ENCODE assay signal across 33 cellular contexts in the genomic region with DNA sequence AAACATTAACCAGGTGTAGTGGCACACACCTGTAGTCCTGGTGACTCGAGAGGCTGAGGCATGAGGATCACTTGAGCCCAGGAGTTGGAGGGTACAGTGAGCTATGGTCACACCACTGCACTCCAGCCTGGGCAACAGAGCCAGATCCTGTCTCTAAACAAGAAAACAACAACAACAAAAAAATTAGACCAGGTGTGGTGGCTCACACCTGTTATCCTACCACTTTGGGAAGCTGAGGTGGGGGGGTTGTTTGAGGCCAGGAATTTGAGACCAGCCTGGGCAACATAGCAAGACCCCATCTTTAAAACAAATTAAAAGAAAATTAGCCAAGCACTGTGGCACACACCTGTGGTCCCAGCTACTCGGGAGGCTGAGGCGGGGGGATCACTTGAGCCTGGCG.
"Had no signal": no experiment of that assay in that cellular context is flagged by ENCODE, and none has a peak within 500 bp of the region (broad histone marks: within the 10 kb centered on the region; RNA-seq: fewer than 3 reads in every experiment).

No MANE protein-coding gene starts in this region.

- H3K36me3 ChIP-seq: adrenal gland, ascending aorta, brain microvascular endothelial cell, breast epithelium, cardiac muscle cell had no signal

- H3K9me3 ChIP-seq: adrenal gland, ascending aorta, body of pancreas, breast epithelium had no signal

- H3K27me3 ChIP-seq: adrenal gland, ascending aorta, body of pancreas had no signal

- ATAC-seq: activated naive CD4-positive, alpha-beta T cell treated with anti-CD3 and anti-CD28 coated beads, Interleukin-2, amount 50 U/mL, for 72 hours; activated naive CD8-positive, alpha-beta T cell treated with anti-CD3 and anti-CD28 coated beads, Interleukin-2, amount 50 U/mL, for 24 hours; activated T-cell treated with anti-CD3 and anti-CD28 coated beads, Interleukin-2, amount 50 U/mL, for 4 hours; activated T-cell treated with anti-CD3 and anti-CD28 coated beads, Interleukin-2, amount 50 U/mL, for 72 hours; activated T-helper 17 cell treated with anti-CD3 and anti-CD28 coated beads, Interleukin-2, amount 50 U/mL, for 72 hours; body of pancreas had no signal

- H3K4me1 ChIP-seq: ascending aorta, body of pancreas, breast epithelium had no signal

- FAIRE-seq: astrocyte, bronchial epithelial cell had no signal

- H3K27ac ChIP-seq: adrenal gland, ascending aorta, body of pancreas, brain microvascular endothelial cell, breast epithelium, cardiac muscle cell had no signal

- H3K4me3 ChIP-seq: adrenal gland, ascending aorta, body of pancreas, breast epithelium, cardiac muscle cell had no signal

- DNase-seq: activated effector memory CD4-positive, alpha-beta T cell treated with anti-CD3 and anti-CD28 coated beads, Interleukin-2, amount 50 U/mL, for 16 hours; activated effector memory CD4-positive, alpha-beta T cell treated with Interleukin-2 at 50 U/mL for 16 hours; activated gamma-delta T cell; activated naive CD4-positive, alpha-beta T cell; activated naive CD4-positive, alpha-beta T cell treated with anti-CD3 and anti-CD28 coated beads for 36 hours; activated naive CD4-positive, alpha-beta T cell treated with anti-CD3 and anti-CD28 coated beads, Interleukin-2, amount 10 ng/mL, durations not matched to agents 7 days and 5 days; activated naive CD4-positive, alpha-beta T cell treated with anti-CD3 and anti-CD28 coated beads, Interleukin-2, amount 50 U/mL, for 16 hours; activated naive CD4-positive, alpha-beta T cell treated with Interleukin-2 at 50 U/mL for 16 hours; activated naive CD8-positive, alpha-beta T cell treated with anti-CD3 and anti-CD28 coated beads for 36 hours; activated naive CD8-positive, alpha-beta T cell treated with anti-CD3 and anti-CD28 coated beads, Interleukin-2, amount 10 ng/mL, durations not matched to agents 7 days and 5 days; activated naive CD8-positive, alpha-beta T cell treated with anti-CD3 and anti-CD28 coated beads, Interleukin-2, amount 50 U/mL, for 24 hours; activated T-cell treated with anti-CD3 and anti-CD28 coated beads, Interleukin-2, amount 50 U/mL, for 1 hour; activated T-cell treated with anti-CD3 and anti-CD28 coated beads, Interleukin-2, amount 50 U/mL, for 24 hours; activated T-cell treated with anti-CD3 and anti-CD28 coated beads, Interleukin-2, amount 50 U/mL, for 4 hours; activated T-cell treated with anti-CD3 and anti-CD28 coated beads, Interleukin-2, amount 50 U/mL, for 48 hours; activated T-cell treated with anti-CD3 and anti-CD28 coated beads, Interleukin-2, amount 50 U/mL, for 72 hours; adrenal gland; amniotic stem cell; amygdala; anterior cingulate cortex; aorta; body of pancreas; brain microvascular endothelial cell; caudate nucleus; central memory CD4-positive, alpha-beta T cell; cerebellar nuclear complex had no signal
